12 cellular contexts compared by ENCODE assay signal in genomic region chr20:24783631-24784492, GRCh38.
DNase-seq lines count a peak whose midpoint lies in the region; ATAC-seq, FAIRE-seq and TF ChIP-seq lines count a peak whose summit lies in the region.
"Had no signal": no experiment of that assay in that cellular context is flagged by ENCODE, and none has a peak within 500 bp of the region (broad histone marks: within the 10 kb centered on the region; RNA-seq: fewer than 3 reads in every experiment).

No MANE protein-coding gene starts in this region.

- peak overlapping the region; percentile 80 for H3K27ac ChIP-seq in BLaER1
- no peak overlapping the region for H3K27ac ChIP-seq in substantia nigra (ENCODE audit: low read depth, low read length, poor library complexity, severe bottlenecking)
- no peak overlapping the region for H3K27ac ChIP-seq in SJCRH30
- H3K27ac ChIP-seq in heart left ventricle = no peak overlapping the region
- H3K27ac ChIP-seq: KMS-11 had no signal

- peak; percentile 29 for TF ChIP-seq CTCF in bronchial epithelial cell (IDR thresholded peaks at IDR 0.05; ENCODE audit: insufficient read depth, low read length, severe bottlenecking)
- TF ChIP-seq CTCF in heart left ventricle (IDR thresholded peaks at IDR 0.05) = no peak

- H3K9me3 ChIP-seq in BLaER1 (no peaks in the 10 kb centered on the region), SJCRH30 (replicated peaks) (no peaks in the 10 kb centered on the region), heart left ventricle (no peaks in the 10 kb centered on the region)

- peaks cover 100% of the 10 kb centered on the region for H3K4me1 ChIP-seq in BLaER1
- H3K4me1 ChIP-seq in SJCRH30 = peaks cover 10% of the 10 kb centered on the region; the same call in 1 of the 2 replicates
- no peaks in the 10 kb centered on the region for H3K4me1 ChIP-seq in heart left ventricle

- H3K27me3 ChIP-seq in BLaER1 (no peaks in the 10 kb centered on the region), bronchial epithelial cell (ENCODE audit: control insufficient read depth, insufficient read depth, low read length) (peaks cover 2% of the 10 kb centered on the region), SJCRH30 (no peaks in the 10 kb centered on the region), heart left ventricle (peaks cover 0 to 3% (median 0%) of the 10 kb centered on the region in 9 donors)

- DNase-seq in GM12892 (ENCODE audit: insufficient read length) (peak; percentile 41), bronchial epithelial cell (ENCODE audit: low read depth) (no peak), substantia nigra (lab: John Stamatoyannopoulos, UW) (no peak), SJCRH30 (no peak), heart left ventricle (no peak)
- DNase-seq in Jurkat, Clone E6-1 (ENCODE audit: low read depth, low spot score) = peak; percentile 56
- DNase-seq: effector CD8-positive, alpha-beta T cell; SW 1271 had no signal

- WGBS in heart left ventricle, 4 donors = 79 to 86% (median 83%) methylated on average over 9 of the region's 9 CpGs

- H4K20me1 ChIP-seq in BLaER1 = no peaks in the 10 kb centered on the region

- H3K36me3 ChIP-seq in BLaER1 (no peaks in the 10 kb centered on the region), bronchial epithelial cell (ENCODE audit: control insufficient read depth, insufficient read depth, low read length) (no peaks in the 10 kb centered on the region), SJCRH30 (no peaks in the 10 kb centered on the region), heart left ventricle (no peaks in the 10 kb centered on the region)

- FAIRE-seq in GM12892 (lab: Jason Lieb, UNC) (peak; percentile 73), bronchial epithelial cell (lab: Jason Lieb, UNC) (peak; percentile 36)

- H3K4me3 ChIP-seq in BLaER1 = no peak overlapping the region
- no peak overlapping the region for H3K4me3 ChIP-seq in Jurkat, Clone E6-1 (ENCODE audit: low read length)
- no peak overlapping the region for H3K4me3 ChIP-seq in bronchial epithelial cell (ENCODE audit: low read depth, low read length)
- H3K4me3 ChIP-seq in SJCRH30 = no peak overlapping the region
- H3K4me3 ChIP-seq in heart left ventricle = no peak overlapping the region

- intact Hi-C loops in heart left ventricle (cut with DNase I) = loop anchor here in 6 of 10 donors (5.0 to 10.0 kb wide), 8 partner anchors 131 to 849 kb away; partner anchors contain the start of gene SYNDIG1 (in 1 of the 6)

- TF ChIP-seq POLR2A in GM12892 (IDR thresholded peaks at IDR 0.05; ENCODE audit: low read depth, low read length) (no peak), heart left ventricle (IDR thresholded peaks at IDR 0.05) (no peak)

- peak overlapping the region; percentile 89 for H3K4me2 ChIP-seq in BLaER1
- H3K4me2 ChIP-seq: KMS-11 had no signal

- no peak overlapping the region for H3K9ac ChIP-seq in BLaER1
- H3K9ac ChIP-seq: KMS-11 had no signal

- ATAC-seq in heart left ventricle (no peak), HG03135 (IDR thresholded peaks at IDR 0.05; ENCODE audit: unreplicated experiment) (no peak)
- ATAC-seq: left colon had no signal

Comparison
In these comparisons a context has a peak if more than half of its experiments do, and no peak if none do; other contexts are left out.
1. DNase-seq: peak in GM12892 (single experiment) and Jurkat, Clone E6-1 (single experiment); none in bronchial epithelial cell (single experiment), substantia nigra (0 of 49), SJCRH30 (0 of 2) and heart left ventricle (0 of 5).